Comparison of ENCODE assay signal across 23 cellular contexts in genomic region chr1:106836708-106837107, GRCh38.
A peak's percentile ranks its signal among the peaks of the same experiment; 100 is the strongest.
DNase-seq lines count a peak whose midpoint lies in the region; ATAC-seq and TF ChIP-seq lines count a peak whose summit lies in the region.
"Had no signal": no experiment of that assay in that cellular context is flagged by ENCODE, and none has a peak within 500 bp of the region (broad histone marks: within the 10 kb centered on the region; RNA-seq: fewer than 3 reads in every experiment).

No MANE protein-coding gene starts in this region.

- H3K27ac ChIP-seq in lower lobe of right lung = no peak overlapping the region
- H3K27ac ChIP-seq: epithelial cell of prostate, left lung, right atrium auricular region, VCaP had no signal

- H3K4me3 ChIP-seq in lower lobe of right lung (no peak overlapping the region), lower leg skin (ENCODE audit: low read depth, poor library complexity, severe bottlenecking) (no peak overlapping the region)
- H3K4me3 ChIP-seq: left lung, right atrium auricular region had no signal

- WGBS in lower leg skin, 2 donors = 72 to 81% methylated on average over 2 of the region's 2 CpGs

- TF ChIP-seq CTCF in lower lobe of right lung (IDR thresholded peaks at IDR 0.05) (no peak), lower leg skin (IDR thresholded peaks at IDR 0.05) (no peak)

- no peaks in the 10 kb centered on the region for H3K36me3 ChIP-seq in lower lobe of right lung
- H3K36me3 ChIP-seq: left lung, right atrium auricular region had no signal

- ATAC-seq in GM18858 (IDR thresholded peaks at IDR 0.05; ENCODE audit: unreplicated experiment) (peak; percentile 98), GM21390 (IDR thresholded peaks at IDR 0.05; ENCODE audit: unreplicated experiment) (peak; percentile 94), HG02885 (IDR thresholded peaks at IDR 0.05; ENCODE audit: poor library complexity, unreplicated experiment) (peak; percentile 89), HG03469 (IDR thresholded peaks at IDR 0.05; ENCODE audit: unreplicated experiment) (peak; percentile 97), lower lobe of right lung (no peak)
- ATAC-seq: activated CD8-positive, alpha-beta memory T cell treated with anti-CD3 and anti-CD28 coated beads, Interleukin-2, amount 10 ng/mL, durations not matched to agents 7 days and 5 days; left lung; natural killer cell treated with Interleukin-12 subunit alpha and Interleukin-12 subunit beta and Interleukin-15 and Interleukin-18, amount 100 ng/mL, for 72 hours; stimulated activated memory B cell treated with anti-CD40 and anti-IgM and Interleukin-4, amounts not matched to agents 10 μg/mL and 1 μg/mL and 100 μg/mL, for 72 hours had no signal

- intact Hi-C loops in lower lobe of right lung (cut with DNase I) = no loop called here
- intact Hi-C loops in lower leg skin (cut with DNase I; ENCODE audit: low total_unique reads) = no loop called here

- DNase-seq in superior temporal gyrus (ENCODE audit: extremely low spot score) (no peak), lower lobe of right lung (no peak), DMS114 treated with DMSO at 0.1 percent for 48 hours (lab: John Stamatoyannopoulos, UW; ENCODE audit: unreplicated experiment) (no peak), lower leg skin (ENCODE audit: low spot score in 2 of 2) (no peak)
- DNase-seq: activated CD8-positive, alpha-beta memory T cell treated with anti-CD3 and anti-CD28 coated beads, Interleukin-2, amount 10 ng/mL, durations not matched to agents 7 days and 5 days; activated naive CD8-positive, alpha-beta T cell treated with anti-CD3 and anti-CD28 coated beads for 36 hours; caudate nucleus; DMS 273 treated with DMSO at 0.1 percent for 48 hours; left lung; NCI-H1048; NCI-H345; OCI-M1; SK-N-SH; stimulated activated CD4-positive, alpha-beta T cell treated with anti-CD3 and anti-CD28 coated beads, Interleukin-4, amount 100 ng/mL, for 24 hours had no signal

- H3K9me3 ChIP-seq in lower lobe of right lung = no peaks in the 10 kb centered on the region
- H3K9me3 ChIP-seq: left lung, right atrium auricular region, SK-N-SH had no signal

- no peaks in the 10 kb centered on the region for H3K27me3 ChIP-seq in lower lobe of right lung (ENCODE audit: low read depth)
- H3K27me3 ChIP-seq: left lung, right atrium auricular region had no signal

- H3K4me1 ChIP-seq in lower lobe of right lung = no peaks in the 10 kb centered on the region
- H3K4me1 ChIP-seq: left lung, right atrium auricular region had no signal

- no peak for TF ChIP-seq POLR2A in lower leg skin (IDR thresholded peaks at IDR 0.05)

Comparison
In these comparisons a context has a peak if more than half of its experiments do, and no peak if none do; other contexts are left out.
1. ATAC-seq: peak in GM18858 (single experiment), GM21390 (single experiment), HG02885 (single experiment) and HG03469 (single experiment); none in lower lobe of right lung (0 of 2).